In the genomic region with DNA sequence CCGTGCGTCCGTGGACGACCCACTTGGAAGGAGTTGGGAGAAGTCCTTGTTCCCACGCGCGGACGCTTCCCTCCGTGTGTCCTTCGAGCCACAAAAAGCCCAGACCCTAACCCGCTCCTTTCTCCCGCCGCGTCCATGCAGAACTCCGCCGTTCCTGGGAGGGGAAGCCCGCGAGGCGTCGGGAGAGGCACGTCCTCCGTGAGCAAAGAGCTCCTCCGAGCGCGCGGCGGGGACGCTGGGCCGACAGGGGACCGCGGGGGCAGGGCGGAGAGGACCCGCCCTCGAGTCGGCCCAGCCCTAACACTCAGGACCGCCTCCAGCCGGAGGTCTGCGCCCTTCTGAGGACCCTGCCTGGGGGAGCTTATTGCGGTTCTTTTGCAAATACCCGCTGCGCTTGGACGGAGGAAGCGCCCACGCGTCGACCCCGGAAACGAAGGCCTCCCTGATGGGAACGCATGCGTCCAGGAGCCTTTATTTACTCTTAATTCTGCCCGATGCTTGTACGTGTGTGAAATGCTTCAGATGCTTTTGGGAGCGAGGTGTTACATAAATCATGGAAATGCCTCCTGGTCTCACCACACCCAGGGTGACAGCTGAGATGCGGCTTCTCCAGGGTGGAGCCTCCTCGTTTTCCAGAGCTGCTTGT, we compare ENCODE assay signal across 7 cellular contexts. TPM values are rescaled to one million over a fixed set of nuclear protein-coding genes. Genes with fewer than 3 reads are reported as not detected.
DNase-seq lines count a peak whose midpoint lies in the region; ATAC-seq and TF ChIP-seq lines count a peak whose summit lies in the region.

No MANE protein-coding gene starts in this region.

- peaks cover 11% of the 10 kb centered on the region for H3K4me1 Mint-ChIP-seq in activated CD4-positive, alpha-beta memory T cell treated with anti-CD3 and anti-CD28 coated beads, Interleukin-2, amount 10 ng/mL, durations not matched to agents 7 days and 5 days

- ATAC-seq in psoas muscle (no peak), HG03520 (IDR thresholded peaks at IDR 0.05; ENCODE audit: unreplicated experiment) (no peak)

- no peak for TF ChIP-seq CTCF in psoas muscle (IDR thresholded peaks at IDR 0.05)

- H3K4me3 ChIP-seq in psoas muscle, result peak overlapping the region; percentile 49

- peaks cover 32% of the 10 kb centered on the region for H3K27me3 Mint-ChIP-seq in activated CD4-positive, alpha-beta memory T cell treated with anti-CD3 and anti-CD28 coated beads, Interleukin-2, amount 10 ng/mL, durations not matched to agents 7 days and 5 days

- POLR2A ChIA-PET in activated CD4-positive, alpha-beta memory T cell treated with anti-CD3 and anti-CD28 coated beads, Interleukin-2, amount 10 ng/mL, durations not matched to agents 7 days and 5 days (lab: Charles Lee), result interaction anchor here (1.0 to 1.2 kb wide), 2 partner anchors 11 to 167 kb away, joined by 3 read pairs; no protein-coding TSS in a partner anchor

- H3K27me3 ChIP-seq in psoas muscle (ENCODE audit: insufficient read depth in 3 of 3, low read length in 2 of 3), result peaks cover 0 to 48% (median 11%) of the 10 kb centered on the region in 3 donors

- intact Hi-C loops in psoas muscle (cut with DNase I), result no loop called here

- H3K4me1 ChIP-seq in ES-I3 (ENCODE audit: insufficient read depth, low read length) (peaks cover 15% of the 10 kb centered on the region), psoas muscle (peaks cover 12% of the 10 kb centered on the region)

- no peak overlapping the region for H3K27ac ChIP-seq in psoas muscle

- H3K36me3 Mint-ChIP-seq in activated CD4-positive, alpha-beta memory T cell treated with anti-CD3 and anti-CD28 coated beads, Interleukin-2, amount 10 ng/mL, durations not matched to agents 7 days and 5 days (ENCODE audit: low read depth), result peaks cover 8% of the 10 kb centered on the region

- DNase-seq in LHCN-M2 (ENCODE audit: low read depth), result peak; percentile 70
- no peak for DNase-seq in activated CD4-positive, alpha-beta memory T cell treated with anti-CD3 and anti-CD28 coated beads, Interleukin-2, amount 10 ng/mL, durations not matched to agents 7 days and 5 days
- peak; percentile 41 for DNase-seq in foreskin melanocyte
- DNase-seq in psoas muscle, result peak in 1 of 2 donors; percentile 39
- DNase-seq in HPDE6-E6E7 (ENCODE audit: extremely low spot score), result no peak

- WGBS in psoas muscle, 3 donors, result 1% methylated on average over 48 to 55 of the region's 55 CpGs

- peak overlapping the region; percentile 72 for H3K4me3 Mint-ChIP-seq in activated CD4-positive, alpha-beta memory T cell treated with anti-CD3 and anti-CD28 coated beads, Interleukin-2, amount 10 ng/mL, durations not matched to agents 7 days and 5 days

- H3K9ac ChIP-seq in ES-I3 (ENCODE audit: low read depth, low read length), result peak overlapping the region; percentile 65

- no peaks in the 10 kb centered on the region for H3K9me3 Mint-ChIP-seq in activated CD4-positive, alpha-beta memory T cell treated with anti-CD3 and anti-CD28 coated beads, Interleukin-2, amount 10 ng/mL, durations not matched to agents 7 days and 5 days

- H3K36me3 ChIP-seq in ES-I3 (ENCODE audit: insufficient read depth, low read length) (peaks cover 4% of the 10 kb centered on the region; the same call in 1 of the 2 replicates), psoas muscle (ENCODE audit: insufficient read depth in 1 of 2, low read depth in 1 of 2) (peaks cover 0 to 14% of the 10 kb centered on the region in 2 donors)

- H3K9me3 ChIP-seq in ES-I3 (ENCODE audit: control insufficient read depth, insufficient read depth, low read length) (no peaks in the 10 kb centered on the region), psoas muscle (peaks cover 4% of the 10 kb centered on the region)

- no peak overlapping the region for H3K27ac Mint-ChIP-seq in activated CD4-positive, alpha-beta memory T cell treated with anti-CD3 and anti-CD28 coated beads, Interleukin-2, amount 10 ng/mL, durations not matched to agents 7 days and 5 days

- CTCF ChIA-PET in activated CD4-positive, alpha-beta memory T cell treated with anti-CD3 and anti-CD28 coated beads, Interleukin-2, amount 10 ng/mL, durations not matched to agents 7 days and 5 days (lab: Charles Lee), result interaction anchor here (1.4 kb wide), 1 partner anchor 96 kb away, joined by 3 read pairs; no protein-coding TSS in a partner anchor

RNA-seq across cellular contexts. Expression of a gene that starts 32.4 kb away (rescaled TPM):
- total RNA-seq in LHCN-M2 (2014; rRNA removed), result 144 and 150 TPM in 2 replicates
- 167 TPM for polyA plus RNA-seq in LHCN-M2 (2012)
- total RNA-seq in activated CD4-positive, alpha-beta memory T cell treated with anti-CD3 and anti-CD28 coated beads, Interleukin-2, amount 10 ng/mL, durations not matched to agents 7 days and 5 days, result 100 to 1,000 TPM in 1 of 2 experiments, 10 to 100 TPM in 1; 97.3 to 102 TPM
- 10 to 100 TPM; 15.4 to 33.6 (median 25.0) TPM for total RNA-seq in psoas muscle
- 10 to 100 TPM; 19.4 to 41.5 (median 29.8) TPM for polyA plus RNA-seq in psoas muscle

Comparison
In these comparisons a context has a peak if more than half of its experiments do, and no peak if none do; other contexts are left out.
1. DNase-seq: peak in LHCN-M2 (single experiment) and foreskin melanocyte (single experiment); none in activated CD4-positive, alpha-beta memory T cell treated with anti-CD3 and anti-CD28 coated beads, Interleukin-2, amount 10 ng/mL, durations not matched to agents 7 days and 5 days (single experiment) and HPDE6-E6E7 (single experiment).